In genomic region chr13:100108913-100109507, GRCh38 we compare ENCODE assay signal across 13 cellular contexts. TPM values are rescaled to one million over a fixed set of nuclear protein-coding genes. Genes with fewer than 3 reads are reported as not detected.
DNase-seq lines count a peak whose midpoint lies in the region; ATAC-seq and TF ChIP-seq lines count a peak whose summit lies in the region.
"Had no signal": no experiment of that assay in that cellular context is flagged by ENCODE, and none has a peak within 500 bp of the region (broad histone marks: within the 10 kb centered on the region; RNA-seq: fewer than 3 reads in every experiment).

No MANE protein-coding gene starts in this region.

- H3K36me3 Mint-ChIP-seq in osteocyte (ENCODE audit: unreplicated experiment), result peaks cover 4% of the 10 kb centered on the region

- H3K9me3 Mint-ChIP-seq in osteocyte (ENCODE audit: unreplicated experiment), result no peaks in the 10 kb centered on the region

- H3K9me3 ChIP-seq in upper lobe of left lung, result no peaks in the 10 kb centered on the region
- H3K9me3 ChIP-seq: Caco-2 had no signal

- no peak overlapping the region for H3K4me3 Mint-ChIP-seq in osteocyte (ENCODE audit: unreplicated experiment)

- H3K4me1 Mint-ChIP-seq in osteocyte (ENCODE audit: unreplicated experiment), result peaks cover 12% of the 10 kb centered on the region

- no peak for TF ChIP-seq EP300 in upper lobe of left lung (IDR thresholded peaks at IDR 0.05)

- no peak overlapping the region for H3K4me3 ChIP-seq in upper lobe of left lung

- peak; percentile 17 to 33 for DNase-seq in lung microvascular endothelial cell (ENCODE audit: low read depth in 2 of 2)
- no peak for DNase-seq in upper lobe of left lung
- no peak for DNase-seq in osteocyte (ENCODE audit: extremely low spot score, unreplicated experiment)
- DNase-seq in cortex of kidney (lab: John Stamatoyannopoulos, UW), result no peak
- DNase-seq in DMS79 (lab: John Stamatoyannopoulos, UW), result no peak
- DNase-seq: anterior cingulate cortex, Caco-2, Kasumi-1, small intestine had no signal

- H3K27me3 ChIP-seq in upper lobe of left lung, result no peaks in the 10 kb centered on the region

- H3K36me3 ChIP-seq in upper lobe of left lung, result peaks cover 0 to 12% (median 3%) of the 10 kb centered on the region in 4 donors

- no peaks in the 10 kb centered on the region for H3K4me1 ChIP-seq in upper lobe of left lung

- 79 to 92% methylated on average over 3 of the region's 3 CpGs for WGBS in upper lobe of left lung, 2 donors

- TF ChIP-seq CTCF in upper lobe of left lung (IDR thresholded peaks at IDR 0.05) (no peak), osteocyte (IDR thresholded peaks at IDR 0.05) (no peak)

- TF ChIP-seq POLR2A in upper lobe of left lung (IDR thresholded peaks at IDR 0.05), result no peak

- no peaks in the 10 kb centered on the region for H3K27me3 Mint-ChIP-seq in osteocyte (ENCODE audit: unreplicated experiment)

- peak; percentile 75 for ATAC-seq in GM18870 (IDR thresholded peaks at IDR 0.05; ENCODE audit: unreplicated experiment)
- ATAC-seq in GM21786 (IDR thresholded peaks at IDR 0.05; ENCODE audit: unreplicated experiment), result peak; percentile 51
- ATAC-seq in HG03457 (IDR thresholded peaks at IDR 0.05; ENCODE audit: unreplicated experiment), result peak; percentile 57
- ATAC-seq in upper lobe of left lung (ENCODE audit: low FRiP score in 2 of 2), result no peak

- no peak overlapping the region for H3K27ac ChIP-seq in upper lobe of left lung
- H3K27ac ChIP-seq: RWPE1 had no signal

- no peak overlapping the region for H3K27ac Mint-ChIP-seq in osteocyte (ENCODE audit: unreplicated experiment)

RNA-seq across cellular contexts. Expression of gene PCCA, which starts 20.1 kb away (rescaled TPM):
- total RNA-seq in lung microvascular endothelial cell, result 35.5 and 74.6 TPM in 2 replicates
- 10 to 100 TPM; 23.1 to 43.4 (median 30.0) TPM for total RNA-seq in upper lobe of left lung
- total RNA-seq in osteocyte, result 33.1 and 33.7 TPM in 2 replicates

Comparison
In these comparisons a context has a peak if more than half of its experiments do, and no peak if none do; other contexts are left out.
1. ATAC-seq: peak in GM18870 (single experiment), GM21786 (single experiment) and HG03457 (single experiment); none in upper lobe of left lung (0 of 2).
2. DNase-seq: peak in lung microvascular endothelial cell (2 of 2); none in upper lobe of left lung (0 of 2), osteocyte (single experiment), cortex of kidney (single experiment) and DMS79 (single experiment).